In the genomic region with DNA sequence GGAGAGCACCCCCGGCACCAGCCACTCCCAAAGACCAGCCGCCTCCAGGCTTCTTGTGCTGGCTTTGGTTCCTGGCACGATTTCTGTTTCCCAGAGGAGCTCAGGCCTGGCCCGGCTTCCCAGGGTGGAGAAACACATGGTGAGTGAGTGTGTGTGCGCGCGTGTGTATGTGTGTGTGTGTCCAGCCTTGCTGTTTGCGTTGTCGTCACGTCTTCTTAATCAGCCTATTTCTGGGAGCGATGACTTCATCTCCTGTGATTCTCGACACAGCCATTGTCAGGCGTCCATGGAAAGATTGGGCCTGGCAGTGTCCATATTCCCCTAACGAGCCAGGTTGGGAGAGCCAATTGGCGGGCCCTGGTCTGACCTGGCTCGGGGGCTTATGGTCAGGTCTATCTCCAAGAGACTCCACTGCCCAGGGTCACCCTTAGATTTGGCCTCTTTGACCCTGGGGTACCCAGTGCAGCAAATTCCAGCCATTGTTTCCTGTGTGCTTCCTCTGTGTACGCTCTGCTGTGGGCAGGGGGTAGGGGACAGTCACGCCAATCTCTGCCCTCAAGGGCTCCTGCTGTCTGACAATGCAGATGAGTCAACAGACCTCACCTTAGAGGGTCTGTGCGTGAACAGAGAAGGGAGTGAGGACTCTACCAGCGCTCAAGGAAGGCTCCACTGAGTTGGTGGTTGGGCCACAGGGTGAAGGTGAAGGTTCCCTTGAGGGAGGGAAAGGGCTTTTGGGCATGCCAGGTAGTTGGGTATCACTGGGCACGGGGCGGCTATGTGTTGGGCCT, we compare ENCODE assay signal across 8 cellular contexts.
DNase-seq lines count a peak whose midpoint lies in the region; ATAC-seq, FAIRE-seq and TF ChIP-seq lines count a peak whose summit lies in the region.

No MANE protein-coding gene starts in this region.

- FAIRE-seq in bronchial epithelial cell (lab: Jason Lieb, UNC) = peak; percentile 55

- DNase-seq in H4 (ENCODE audit: low spot score) = peak; percentile 45
- peak; percentile 94 for DNase-seq in bronchial epithelial cell (ENCODE audit: low read depth)
- peak; percentile 74 for DNase-seq in inferior parietal cortex (ENCODE audit: extremely low spot score)
- DNase-seq in skeletal muscle cell (ENCODE audit: low read depth) = peak; percentile 99
- DNase-seq in NCI-H1105 treated with DMSO at 0.1 percent for 48 hours (lab: John Stamatoyannopoulos, UW) = no peak
- no peak for DNase-seq in DMS79 (lab: John Stamatoyannopoulos, UW)
- DNase-seq in stimulated activated CD4-positive, alpha-beta T cell treated with anti-CD3 and anti-CD28 coated beads, Interleukin-4, amount 100 ng/mL, for 24 hours = no peak

- H3K4me3 ChIP-seq in bronchial epithelial cell (ENCODE audit: low read depth, low read length) (no peak overlapping the region), skeletal muscle cell (ENCODE audit: low read depth, low read length) (no peak overlapping the region)

- ATAC-seq in GM18511 (IDR thresholded peaks at IDR 0.05; ENCODE audit: unreplicated experiment) = no peak

- no peaks in the 10 kb centered on the region for H3K27me3 ChIP-seq in bronchial epithelial cell (ENCODE audit: control insufficient read depth, insufficient read depth, low read length)

- peaks cover 5% of the 10 kb centered on the region for H3K36me3 ChIP-seq in bronchial epithelial cell (ENCODE audit: control insufficient read depth, insufficient read depth, low read length)

- TF ChIP-seq CTCF in bronchial epithelial cell (IDR thresholded peaks at IDR 0.05; ENCODE audit: insufficient read depth, low read length, severe bottlenecking) = no peak

Comparison
In these comparisons a context has a peak if more than half of its experiments do, and no peak if none do; other contexts are left out.
1. DNase-seq: peak in H4 (single experiment), bronchial epithelial cell (single experiment), inferior parietal cortex (single experiment) and skeletal muscle cell (single experiment); none in NCI-H1105 treated with DMSO at 0.1 percent for 48 hours (single experiment), DMS79 (single experiment) and stimulated activated CD4-positive, alpha-beta T cell treated with anti-CD3 and anti-CD28 coated beads, Interleukin-4, amount 100 ng/mL, for 24 hours (single experiment).